ENCODE assay signal across 17 cellular contexts in the genomic region with DNA sequence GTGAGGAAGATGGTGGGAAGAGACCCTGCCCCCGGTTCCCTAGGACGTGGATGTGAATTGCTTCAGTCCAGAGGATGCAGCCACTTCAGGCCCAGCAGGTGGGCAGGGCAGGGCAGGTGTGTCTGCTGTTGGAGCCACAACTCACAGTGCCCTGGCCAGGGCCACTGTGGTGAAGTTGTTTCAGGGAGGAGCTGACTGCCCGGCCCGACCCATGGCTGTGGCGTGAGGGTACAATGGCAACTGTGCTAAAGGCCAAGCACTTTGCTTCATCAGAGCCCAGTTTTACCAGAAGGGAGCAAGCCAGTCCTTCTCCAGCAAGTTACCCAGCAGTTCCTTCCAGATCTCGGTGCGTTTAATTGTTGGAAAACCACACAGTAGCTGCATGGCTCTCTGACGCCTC.
"Had no signal": no experiment of that assay in that cellular context is flagged by ENCODE, and none has a peak within 500 bp of the region (broad histone marks: within the 10 kb centered on the region; RNA-seq: fewer than 3 reads in every experiment).

No MANE protein-coding gene starts in this region.

- H3K9me3 ChIP-seq: sigmoid colon, vagina had no signal

- DNase-seq: effector memory CD8-positive, alpha-beta T cell; glutamatergic neuron; islet precursor cell; mammary epithelial cell; naive thymus-derived CD4-positive, alpha-beta T cell; posterior cingulate gyrus; sigmoid colon; stimulated activated CD4-positive, alpha-beta T cell treated with anti-CD3 and anti-CD28 coated beads, Interleukin-2, amount 100 ng/mL, for 24 hours; stimulated activated CD4-positive, alpha-beta T cell treated with anti-CD3 and anti-CD28 coated beads, Interleukin-4, amount 100 ng/mL, for 4 hours; stimulated activated naive B cell treated with anti-CD40 and anti-IgM and Interleukin-4, amounts not matched to agents 10 μg/mL and 1 μg/mL and 100 μg/mL, for 72 hours; stimulated activated naive CD8-positive, alpha-beta T cell treated with anti-CD3 and anti-CD28 coated beads, Interleukin-15, amount 100 ng/mL, for 72 hours had no signal

- ATAC-seq: effector memory CD8-positive, alpha-beta T cell; gastroesophageal sphincter; left lobe of liver; naive thymus-derived CD4-positive, alpha-beta T cell; stimulated activated naive B cell treated with anti-CD40 and anti-IgM and Interleukin-4, amounts not matched to agents 10 μg/mL and 1 μg/mL and 100 μg/mL, for 72 hours; stimulated activated naive CD8-positive, alpha-beta T cell treated with anti-CD3 and anti-CD28 coated beads, Interleukin-15, amount 100 ng/mL, for 72 hours had no signal

- H3K4me3 ChIP-seq: esophagus muscularis mucosa, gastroesophageal sphincter, sigmoid colon, skin epidermis, vagina had no signal

- H3K27me3 ChIP-seq: gastroesophageal sphincter, sigmoid colon, vagina had no signal

- H3K4me1 ChIP-seq: esophagus muscularis mucosa, gastroesophageal sphincter, sigmoid colon had no signal

- H3K36me3 ChIP-seq: esophagus muscularis mucosa, gastroesophageal sphincter, sigmoid colon, vagina had no signal

- H3K27ac ChIP-seq: epithelial cell of prostate, esophagus muscularis mucosa, gastroesophageal sphincter, sigmoid colon, vagina had no signal
